9 cellular contexts compared by ENCODE assay signal in genomic region chr14:31388687-31389413, GRCh38. TPM values are rescaled to one million over a fixed set of nuclear protein-coding genes. Genes with fewer than 3 reads are reported as not detected.
DNase-seq lines count a peak whose midpoint lies in the region; ATAC-seq and TF ChIP-seq lines count a peak whose summit lies in the region.
"Had no signal": no experiment of that assay in that cellular context is flagged by ENCODE, and none has a peak within 500 bp of the region (broad histone marks: within the 10 kb centered on the region; RNA-seq: fewer than 3 reads in every experiment).

No MANE protein-coding gene starts in this region.

- no peaks in the 10 kb centered on the region for H4K20me1 ChIP-seq in GM23248 (ENCODE audit: insufficient read depth)

- intact Hi-C loops in CD4-positive, alpha-beta memory T cell (cut with micrococcal nuclease), result no loop called here

- H3K4me3 ChIP-seq in GM12865 (ENCODE audit: low read depth, low read length) (no peak overlapping the region), GM23248 (no peak overlapping the region), brain microvascular endothelial cell (ENCODE audit: low read depth, low read length) (no peak overlapping the region), suprapubic skin (no peak overlapping the region)
- no peak overlapping the region for H3K4me3 ChIP-seq in CD4-positive, alpha-beta memory T cell (ENCODE audit: low read length in 2 of 2)

- H3K27me3 ChIP-seq in GM23248 (replicated peaks; ENCODE audit: insufficient read depth) (no peaks in the 10 kb centered on the region), brain microvascular endothelial cell (replicated peaks) (no peaks in the 10 kb centered on the region), suprapubic skin (no peaks in the 10 kb centered on the region)
- no peaks in the 10 kb centered on the region for H3K27me3 ChIP-seq in CD4-positive, alpha-beta memory T cell (ENCODE audit: insufficient read depth, low read length)

- H2AFZ ChIP-seq in GM23248, result no peak overlapping the region

- H3K4me3 Mint-ChIP-seq in nephron, result no peak overlapping the region
- H3K4me3 Mint-ChIP-seq in CD4-positive, alpha-beta memory T cell, result no peak overlapping the region
- no peak overlapping the region for H3K4me3 Mint-ChIP-seq in effector memory CD8-positive, alpha-beta T cell

- H3K4me1 ChIP-seq in GM23248 (ENCODE audit: insufficient read depth) (peaks cover 16% of the 10 kb centered on the region), suprapubic skin (no peaks in the 10 kb centered on the region)
- no peaks in the 10 kb centered on the region for H3K4me1 ChIP-seq in CD4-positive, alpha-beta memory T cell (ENCODE audit: insufficient read depth, low read length)

- no peak for ATAC-seq in effector memory CD8-positive, alpha-beta T cell (replicated peaks)

- TF ChIP-seq CTCF in GM12865 (IDR thresholded peaks at IDR 0.05; ENCODE audit: insufficient read depth, low read depth, low read length, missing control alignments), result no peak
- no peak for TF ChIP-seq CTCF in brain microvascular endothelial cell (IDR thresholded peaks at IDR 0.05; ENCODE audit: low read depth, low read length, missing control alignments)
- no peak for TF ChIP-seq CTCF in nephron (IDR thresholded peaks at IDR 0.05; ENCODE audit: unreplicated experiment in 3 of 3)
- TF ChIP-seq CTCF in suprapubic skin (IDR thresholded peaks at IDR 0.05), result no peak

- H3K27ac Mint-ChIP-seq in nephron, result peak overlapping the region; percentile 31 to 72 (median 51)
- H3K27ac Mint-ChIP-seq in CD4-positive, alpha-beta memory T cell, result peak overlapping the region in 2 of 7 donors; percentile 43 to 57
- no peak overlapping the region for H3K27ac Mint-ChIP-seq in effector memory CD8-positive, alpha-beta T cell

- no peaks in the 10 kb centered on the region for H3K9me3 Mint-ChIP-seq in nephron
- no peaks in the 10 kb centered on the region for H3K9me3 Mint-ChIP-seq in CD4-positive, alpha-beta memory T cell
- H3K9me3 Mint-ChIP-seq in effector memory CD8-positive, alpha-beta T cell, result no peaks in the 10 kb centered on the region

- peaks cover 15% of the 10 kb centered on the region for H3K4me1 Mint-ChIP-seq in nephron
- H3K4me1 Mint-ChIP-seq in CD4-positive, alpha-beta memory T cell, result peaks cover 0 to 3% (median under 1%) of the 10 kb centered on the region in 4 donors
- no peaks in the 10 kb centered on the region for H3K4me1 Mint-ChIP-seq in effector memory CD8-positive, alpha-beta T cell (ENCODE audit: low read depth in 2 of 2)

- WGBS in GM23248 (ENCODE audit: low coverage in 1 of 2, low lambda C conversion rate in 2 of 2, missing lambda C conversion rate in 2 of 2), 2 experiments, result 47 to 53% methylated on average over 5 of the region's 5 CpGs
- WGBS in suprapubic skin, result 87% methylated on average over 5 of the region's 5 CpGs

- CTCF ChIA-PET in CD4-positive, alpha-beta memory T cell (lab: Charles Lee; ENCODE audit: partially characterized antibody), result no interaction called here

- H3K27ac ChIP-seq in GM23248 (peak overlapping the region; percentile 76), brain microvascular endothelial cell (peak overlapping the region; percentile 72), suprapubic skin (no peak overlapping the region)
- no peak overlapping the region for H3K27ac ChIP-seq in CD4-positive, alpha-beta memory T cell (ENCODE audit: low read depth, low read length)

- DNase-seq in GM12865 (ENCODE audit: low read depth) (peak; percentile 2), GM23248 (peak; percentile 75), brain microvascular endothelial cell (peak; percentile 70), suprapubic skin (ENCODE audit: low spot score in 2 of 2) (no peak), C1 segment of cervical spinal cord (lab: John Stamatoyannopoulos, UW) (no peak)
- no peak for DNase-seq in CD4-positive, alpha-beta memory T cell
- DNase-seq in effector memory CD8-positive, alpha-beta T cell, result no peak
- DNase-seq: NCI-H510A treated with DMSO at 0.1 percent for 48 hours had no signal

- peak overlapping the region; percentile 50 for H3K9ac ChIP-seq in GM23248

- no peaks in the 10 kb centered on the region for H3K27me3 Mint-ChIP-seq in nephron (ENCODE audit: low read depth)
- H3K27me3 Mint-ChIP-seq in CD4-positive, alpha-beta memory T cell, result no peaks in the 10 kb centered on the region
- no peaks in the 10 kb centered on the region for H3K27me3 Mint-ChIP-seq in effector memory CD8-positive, alpha-beta T cell

- no peak for TF ChIP-seq EP300 in suprapubic skin (IDR thresholded peaks at IDR 0.05)

- H3F3A ChIP-seq in GM23248 (ENCODE audit: insufficient read depth), result peaks cover 14% of the 10 kb centered on the region

- TF ChIP-seq POLR2A in suprapubic skin (IDR thresholded peaks at IDR 0.05), result no peak

- in situ Hi-C loops in GM23248 (cut with MboI) (no loop called here), brain microvascular endothelial cell (cut with HindIII; ENCODE audit: low pct_ligation_motif_present, low sequenced_read_pairs) (no loop called here)

- POLR2A ChIA-PET in CD4-positive, alpha-beta memory T cell (lab: Charles Lee; ENCODE audit: partially characterized antibody), result no interaction called here

- no peak overlapping the region for H3K4me2 ChIP-seq in GM23248 (ENCODE audit: unreplicated experiment)

- H3K36me3 ChIP-seq in GM23248 (ENCODE audit: low read depth) (peaks cover 46% of the 10 kb centered on the region), brain microvascular endothelial cell (replicated peaks) (peaks cover 15% of the 10 kb centered on the region), suprapubic skin (peaks cover 42% of the 10 kb centered on the region)
- no peaks in the 10 kb centered on the region for H3K36me3 ChIP-seq in CD4-positive, alpha-beta memory T cell (ENCODE audit: insufficient read depth, low read length)

- H3K36me3 Mint-ChIP-seq in nephron (ENCODE audit: low read depth), result peaks cover 19% of the 10 kb centered on the region
- H3K36me3 Mint-ChIP-seq in CD4-positive, alpha-beta memory T cell, result peaks cover 10 to 19% of the 10 kb centered on the region in 2 donors
- no peaks in the 10 kb centered on the region for H3K36me3 Mint-ChIP-seq in effector memory CD8-positive, alpha-beta T cell (ENCODE audit: insufficient read depth)

- no peaks in the 10 kb centered on the region for H3K9me2 ChIP-seq in GM23248 (ENCODE audit: insufficient read depth)

- H3K9me3 ChIP-seq in GM23248 (ENCODE audit: low read depth), result no peaks in the 10 kb centered on the region
- H3K9me3 ChIP-seq in suprapubic skin, result no peaks in the 10 kb centered on the region
- no peaks in the 10 kb centered on the region for H3K9me3 ChIP-seq in CD4-positive, alpha-beta memory T cell (ENCODE audit: control insufficient read depth in 1 of 2, low read length in 2 of 2)

- no peaks in the 10 kb centered on the region for H3K79me2 ChIP-seq in GM23248 (ENCODE audit: insufficient read depth)

RNA-seq across cellular contexts. Expression of gene HEATR5A, which starts 31.5 kb away (rescaled TPM):
- total RNA-seq in GM23248 (2014; rRNA removed; shearing (Covaris generic)), result 70.3 and 89.2 TPM in 2 replicates
- 44.4 and 49.1 TPM in 2 replicates for polyA plus RNA-seq in GM23248 (2016; fragmentation: Nextera tagmentation; extraction: Ambion mirVana)
- 10 to 100 TPM; 11.0 to 21.6 (median 14.0) TPM for total RNA-seq in suprapubic skin
- 10 to 100 TPM; 15.1 to 16.4 TPM for total RNA-seq in CD4-positive, alpha-beta memory T cell
- polyA plus RNA-seq in CD4-positive, alpha-beta memory T cell, result 1 to 10 TPM; 5.4 to 9.1 TPM

Comparison
In these comparisons a context has a peak if more than half of its experiments do, and no peak if none do; other contexts are left out.
1. DNase-seq: peak in GM12865 (single experiment), GM23248 (single experiment) and brain microvascular endothelial cell (single experiment); none in suprapubic skin (0 of 2), CD4-positive, alpha-beta memory T cell (0 of 5), C1 segment of cervical spinal cord (0 of 14) and effector memory CD8-positive, alpha-beta T cell (0 of 3).
2. H3K27ac ChIP-seq: peak in GM23248 (single experiment) and brain microvascular endothelial cell (single experiment); none in suprapubic skin (single experiment) and CD4-positive, alpha-beta memory T cell (single experiment).
3. H3K27ac Mint-ChIP-seq: peak in nephron (3 of 3); none in effector memory CD8-positive, alpha-beta T cell (0 of 2).